Comparison of ENCODE assay signal across 8 cellular contexts in genomic region chr7:152435384-152436278, GRCh38. TPM values are rescaled to one million over a fixed set of nuclear protein-coding genes. Genes with fewer than 3 reads are reported as not detected.
A peak's percentile ranks its signal among the peaks of the same experiment; 100 is the strongest.
DNase-seq lines count a peak whose midpoint lies in the region; ATAC-seq, FAIRE-seq and TF ChIP-seq lines count a peak whose summit lies in the region.

Gene KMT2C, minus strand, starts transcription at chr7:152436003. Its CDS starts 217 bp downstream, at chr7:152435786.

- H3K4me1 Mint-ChIP-seq in HFFc6 (ENCODE audit: low read depth): peaks cover 26% of the 10 kb centered on the region
- H3K4me1 Mint-ChIP-seq in activated T-cell treated with anti-CD3 and anti-CD28 coated beads, Interleukin-2, amount 50 U/mL, for 24 hours (ENCODE audit: low read depth): peaks cover 41% of the 10 kb centered on the region

- peak within 1 kb of the TSS; percentile 93 for H3K27ac Mint-ChIP-seq in HFFc6
- H3K27ac Mint-ChIP-seq in activated T-cell treated with anti-CD3 and anti-CD28 coated beads, Interleukin-2, amount 50 U/mL, for 24 hours: peak within 1 kb of the TSS; percentile 97

- DNase-seq in GDM1 (lab: John Stamatoyannopoulos, UW): peak; percentile 53
- no peak for DNase-seq in HFFc6
- peak; percentile 32 to 77 for DNase-seq in NCI-H526 (lab: John Stamatoyannopoulos, UW)
- peak; percentile 76 for DNase-seq in activated T-cell treated with anti-CD3 and anti-CD28 coated beads, Interleukin-2, amount 50 U/mL, for 24 hours
- DNase-seq in myocyte (ENCODE audit: low read depth): peak; percentile 71
- DNase-seq in stimulated activated naive CD4-positive, alpha-beta T cell (lab: John Stamatoyannopoulos, UW): peak; percentile 35 to 79 (median 58)
- no peak for DNase-seq in HTR-8/SVneo (ENCODE audit: insufficient read length, low spot score)

- H3K4me3 Mint-ChIP-seq in HFFc6: peak within 1 kb of the TSS; percentile 95
- peak within 1 kb of the TSS; percentile 91 for H3K4me3 Mint-ChIP-seq in activated T-cell treated with anti-CD3 and anti-CD28 coated beads, Interleukin-2, amount 50 U/mL, for 24 hours

- no peak for TF ChIP-seq CTCF in HFFc6 (IDR thresholded peaks at IDR 0.05)

- H3K27me3 Mint-ChIP-seq in HFFc6 (ENCODE audit: insufficient read depth): peaks cover 4% of the 10 kb centered on the region; the same call in 1 of the 2 replicates
- H3K27me3 Mint-ChIP-seq in activated T-cell treated with anti-CD3 and anti-CD28 coated beads, Interleukin-2, amount 50 U/mL, for 24 hours: no peaks in the 10 kb centered on the region

- ATAC-seq in esophagus mucosa: peak; percentile 41

- FAIRE-seq in HTR-8/SVneo (lab: Jason Lieb, UNC): no peak

- no peaks in the 10 kb centered on the region for H3K9me3 Mint-ChIP-seq in HFFc6
- H3K9me3 Mint-ChIP-seq in activated T-cell treated with anti-CD3 and anti-CD28 coated beads, Interleukin-2, amount 50 U/mL, for 24 hours: no peaks in the 10 kb centered on the region

- H3K36me3 Mint-ChIP-seq in HFFc6 (ENCODE audit: low read depth): no peaks in the 10 kb centered on the region
- H3K36me3 Mint-ChIP-seq in activated T-cell treated with anti-CD3 and anti-CD28 coated beads, Interleukin-2, amount 50 U/mL, for 24 hours (ENCODE audit: low read depth): peaks cover 17% of the 10 kb centered on the region

RNA-seq across cellular contexts. Expression of gene KMT2C, which starts in this region (rescaled TPM):
- total RNA-seq in HFFc6 (2021; fragmentation: NEBNext Ultra II Directional; extraction: Animal tissue kit (Norgen Biotek cat#: 25700)): 10 to 100 TPM; 23.5 to 30.8 (median 26.0) TPM
- total RNA-seq in esophagus mucosa (48.2 TPM), myocyte (38.0 and 42.8 TPM in 2 replicates)
- polyA plus RNA-seq in myocyte (2012): 12.8 TPM

Comparison
In these comparisons a context has a peak if more than half of its experiments do, and no peak if none do; other contexts are left out.
1. DNase-seq: peak in GDM1 (single experiment), NCI-H526 (2 of 2), activated T-cell treated with anti-CD3 and anti-CD28 coated beads, Interleukin-2, amount 50 U/mL, for 24 hours (single experiment), myocyte (single experiment) and stimulated activated naive CD4-positive, alpha-beta T cell (6 of 6); none in HFFc6 (single experiment) and HTR-8/SVneo (single experiment).